ENCODE assay signal across 9 cellular contexts in genomic region chrX:120358687-120359086, GRCh38. TPM values are rescaled to one million over a fixed set of nuclear protein-coding genes. Genes with fewer than 3 reads are reported as not detected.
DNase-seq lines count a peak whose midpoint lies in the region; ATAC-seq, FAIRE-seq and TF ChIP-seq lines count a peak whose summit lies in the region.
"Had no signal": no experiment of that assay in that cellular context is flagged by ENCODE, and none has a peak within 500 bp of the region (broad histone marks: within the 10 kb centered on the region; RNA-seq: fewer than 3 reads in every experiment).

No MANE protein-coding gene starts in this region.

- no peak overlapping the region for H3K4me3 Mint-ChIP-seq in MCF 10A (ENCODE audit: unreplicated experiment)

- BruUV-seq in MCF 10A (replicated peaks; lab: Mats Ljungman, UMichigan), result no TSS peak

- TF ChIP-seq POLR2A in breast epithelium (IDR thresholded peaks at IDR 0.05) (no peak), stomach (IDR thresholded peaks at IDR 0.05) (no peak)

- peaks cover 14% of the 10 kb centered on the region for H3K27me3 Mint-ChIP-seq in MCF 10A (ENCODE audit: insufficient read depth, unreplicated experiment)

- peak; percentile 72 for DNase-seq in MCF 10A (ENCODE audit: unreplicated experiment)
- DNase-seq in breast epithelium (ENCODE audit: low spot score in 2 of 2), result no peak
- DNase-seq in SW480 (ENCODE audit: low spot score), result peak; percentile 22
- DNase-seq in inferior parietal cortex (ENCODE audit: extremely low spot score), result peak; percentile 1
- DNase-seq in urothelium cell line (ENCODE audit: low spot score), result peak; percentile 9
- no peak for DNase-seq in activated gamma-delta T cell (lab: John Stamatoyannopoulos, UW)
- DNase-seq in stomach, result no peak
- DNase-seq: DMS153 had no signal

- no peak for TF ChIP-seq EP300 in stomach (IDR thresholded peaks at IDR 0.05)

- H3K27ac ChIP-seq in breast epithelium (no peak overlapping the region), stomach (no peak overlapping the region)

- no peaks in the 10 kb centered on the region for H3K4me1 ChIP-seq in breast epithelium
- H3K4me1 ChIP-seq in stomach, result no peaks in the 10 kb centered on the region

- no peaks in the 10 kb centered on the region for H3K9me3 Mint-ChIP-seq in MCF 10A (ENCODE audit: unreplicated experiment)

- H3K36me3 Mint-ChIP-seq in MCF 10A (ENCODE audit: insufficient read depth, unreplicated experiment), result peaks cover 4% of the 10 kb centered on the region

- H3K4me1 Mint-ChIP-seq in MCF 10A (ENCODE audit: insufficient read depth, unreplicated experiment), result no peaks in the 10 kb centered on the region

- no peaks in the 10 kb centered on the region for H3K9me3 ChIP-seq in breast epithelium
- no peaks in the 10 kb centered on the region for H3K9me3 ChIP-seq in stomach

- CTCF ChIA-PET in MCF 10A (lab: Yijun Ruan, JAX), result interaction anchor here (0.9 kb wide), 2 partner anchors 108 to 122 kb away, joined by 3 read pairs; no protein-coding TSS in a partner anchor

- H3K27me3 ChIP-seq in breast epithelium (peaks cover 0 to 33% of the 10 kb centered on the region in 2 donors), stomach (peaks cover 0 to 4% (median 0%) of the 10 kb centered on the region in 3 donors)

- no peak for TF ChIP-seq CTCF in MCF 10A (IDR thresholded peaks at IDR 0.05; ENCODE audit: unreplicated experiment)
- TF ChIP-seq CTCF in breast epithelium (IDR thresholded peaks at IDR 0.05), result no peak
- no peak for TF ChIP-seq CTCF in stomach (IDR thresholded peaks at IDR 0.05)

- WGBS in stomach, 5 donors, result 60 to 78% (median 72%) methylated on average over 5 of the region's 5 CpGs

- POLR2A ChIA-PET in MCF 10A (lab: Yijun Ruan, JAX), result no interaction called here

- no peak overlapping the region for H3K27ac Mint-ChIP-seq in MCF 10A (ENCODE audit: low read depth, unreplicated experiment)

- no peak for FAIRE-seq in urothelium cell line (lab: Jason Lieb, UNC)

- no peaks in the 10 kb centered on the region for H3K36me3 ChIP-seq in breast epithelium
- H3K36me3 ChIP-seq in stomach, result no peaks in the 10 kb centered on the region

- intact Hi-C loops in MCF 10A (cut with micrococcal nuclease), result no loop called here
- intact Hi-C loops in breast epithelium (cut with DNase I; ENCODE audit: low total_unique reads), result no loop called here
- intact Hi-C loops in stomach (cut with DNase I; ENCODE audit: low total_unique reads), result no loop called here

- no peak overlapping the region for H3K4me3 ChIP-seq in breast epithelium
- no peak overlapping the region for H3K4me3 ChIP-seq in stomach

- ATAC-seq in GM21786 (IDR thresholded peaks at IDR 0.05; ENCODE audit: unreplicated experiment), result no peak

RNA-seq across cellular contexts. Expression of gene ATP1B4, which starts 3.2 kb away (rescaled TPM):
- total RNA-seq in MCF 10A (2022) (not detected in 2 replicates), breast epithelium (not detected), stomach (not detected)
- polyA plus RNA-seq in stomach, result not detected

RNA-seq across cellular contexts. Expression of gene TMEM255A, which starts 47.4 kb away (rescaled TPM):
- total RNA-seq in MCF 10A (2022), result not detected in 2 replicates
- 1 to 10 TPM in 2 of 3 donors, under 1 TPM in 1; 0.80 to 5.6 (median 1.3) TPM for total RNA-seq in breast epithelium
- total RNA-seq in stomach, result 1 to 10 TPM in 1 of 5 donors, under 1 TPM in 2, not detected in 2; 0.29 to 2.0 (median 0.58) TPM
- under 1 TPM; 0.25 to 0.76 (median 0.73) TPM for polyA plus RNA-seq in stomach

Comparison
In these comparisons a context has a peak if more than half of its experiments do, and no peak if none do; other contexts are left out.
1. DNase-seq: peak in MCF 10A (single experiment), SW480 (single experiment), inferior parietal cortex (single experiment) and urothelium cell line (single experiment); none in breast epithelium (0 of 2), activated gamma-delta T cell (single experiment) and stomach (single experiment).